ENCODE assay signal across 10 cellular contexts in genomic region chr5:134124289-134125194, GRCh38. TPM values are rescaled to one million over a fixed set of nuclear protein-coding genes. Genes with fewer than 3 reads are reported as not detected.
A peak's percentile ranks its signal among the peaks of the same experiment; 100 is the strongest.
DNase-seq lines count a peak whose midpoint lies in the region; ATAC-seq, FAIRE-seq and TF ChIP-seq lines count a peak whose summit lies in the region.
"Had no signal": no experiment of that assay in that cellular context is flagged by ENCODE, and none has a peak within 500 bp of the region (broad histone marks: within the 10 kb centered on the region; RNA-seq: fewer than 3 reads in every experiment).

No MANE protein-coding gene starts in this region.

- peak overlapping the region; percentile 52 for H3K4me3 ChIP-seq in CD8-positive, alpha-beta T cell (ENCODE audit: low read depth, low read length)
- H3K4me3 ChIP-seq in GM12878, result no peak overlapping the region
- no peak overlapping the region for H3K4me3 ChIP-seq in prostate gland
- no peak overlapping the region for H3K4me3 ChIP-seq in kidney (ENCODE audit: low read length in 2 of 2)

- intact Hi-C loops in CD8-positive, alpha-beta T cell (cut with DNase I, micrococcal nuclease), result loop anchor here in 1 of 2 experiments (5.0 kb wide), 1 partner anchor 53 kb away; the partner anchor contains the start of gene SKP1
- intact Hi-C loops in GM12878 (cut with micrococcal nuclease; ENCODE audit: unreplicated experiment), result loop anchor here (5.0 kb wide), 1 partner anchor 418 kb away; no protein-coding TSS in a partner anchor
- intact Hi-C loops in prostate gland (cut with DNase I), result no loop called here
- intact Hi-C loops in kidney (cut with DNase I), result no loop called here

- peaks cover 18% of the 10 kb centered on the region for H3K79me2 ChIP-seq in GM12878 (ENCODE audit: control insufficient read depth, insufficient read depth, low read length)
- H3K79me2 ChIP-seq: parathyroid adenoma had no signal

- TF ChIP-seq EP300 in GM12878 (IDR thresholded peaks at IDR 0.05; ENCODE audit: borderline replicate concordance in 1 of 2, control insufficient read depth in 1 of 2, low read depth in 2 of 2, low read length in 2 of 2), result no peak

- peaks cover 92% of the 10 kb centered on the region for H3K4me1 ChIP-seq in CD8-positive, alpha-beta T cell (ENCODE audit: insufficient read depth, low read length)
- peaks cover 59% of the 10 kb centered on the region for H3K4me1 ChIP-seq in GM12878 (ENCODE audit: control insufficient read depth, insufficient read depth, low read length)
- peaks cover 11% of the 10 kb centered on the region for H3K4me1 ChIP-seq in prostate gland (replicated peaks)
- H3K4me1 ChIP-seq in kidney (ENCODE audit: control insufficient read depth in 1 of 2, insufficient read depth in 1 of 2, low read depth in 1 of 2, low read length in 2 of 2), result peaks cover 4 to 8% of the 10 kb centered on the region in 2 donors

- POLR2A ChIA-PET in CD8-positive, alpha-beta T cell (lab: Charles Lee), result interaction anchor here (0.9 to 22.5 kb wide), 4 partner anchors 52 to 399 kb away, joined by 3 to 249 read pairs (median 4); partner anchors contain the start of gene SKP1
- POLR2A ChIA-PET in GM12878 (lab: Charles Lee), result interaction anchor here (0.6 to 19.5 kb wide), 7 partner anchors 8 to 1002 kb away, joined by 3 to 291 read pairs (median 4); partner anchors contain the start of gene TCF7
- POLR2A ChIA-PET in naive thymus-derived CD8-positive, alpha-beta T cell (lab: Charles Lee), result interaction anchor here (0.5 to 3.3 kb wide), 4 partner anchors 52 to 759 kb away, joined by 3 to 12 read pairs (median 6); partner anchors contain the start of genes C5orf24, JADE2 and SKP1

- RAD21 ChIA-PET in GM12878 (lab: Charles Lee; ENCODE audit: unreplicated experiment), result interaction anchor here (0.6 to 8.7 kb wide), 13 partner anchors 11 to 259 kb away, joined by 3 to 128 read pairs (median 4); partner anchors contain the start of gene TCF7

- H2AFZ ChIP-seq in GM12878 (ENCODE audit: control insufficient read depth, low read depth, low read length), result no peak overlapping the region
- H2AFZ ChIP-seq: parathyroid adenoma had no signal

- H3K9me3 ChIP-seq in CD8-positive, alpha-beta T cell (ENCODE audit: low read length), result no peaks in the 10 kb centered on the region
- no peaks in the 10 kb centered on the region for H3K9me3 ChIP-seq in GM12878 (replicated peaks; ENCODE audit: control insufficient read depth, insufficient read depth, low read length)
- H3K9me3 ChIP-seq in prostate gland, result no peaks in the 10 kb centered on the region
- no peaks in the 10 kb centered on the region for H3K9me3 ChIP-seq in kidney (ENCODE audit: control insufficient read depth in 1 of 2, low read length in 2 of 2)

- TF ChIP-seq CTCF in CD8-positive, alpha-beta T cell (IDR thresholded peaks at IDR 0.05), result no peak
- TF ChIP-seq CTCF in GM12878 (IDR thresholded peaks at IDR 0.05 in 2 of 3, conservative IDR thresholded peaks at IDR 0.05 in 1 of 3; ENCODE audit: control insufficient read depth in 2 of 3, extremely low read depth in 1 of 3, insufficient read depth in 1 of 3, low read depth in 3 of 3, low read length in 3 of 3), result no peak
- TF ChIP-seq CTCF in prostate gland (IDR thresholded peaks at IDR 0.05), result no peak
- TF ChIP-seq CTCF in kidney (IDR thresholded peaks at IDR 0.05; ENCODE audit: borderline replicate concordance, extremely low read depth, insufficient read depth), result no peak

- H3K4me3 Mint-ChIP-seq in CD8-positive, alpha-beta T cell, result peak overlapping the region; percentile 95
- H3K4me3 Mint-ChIP-seq in IgD-negative memory B cell, result peak overlapping the region; percentile 8 to 81 (median 78)
- H3K4me3 Mint-ChIP-seq in naive thymus-derived CD8-positive, alpha-beta T cell, result peak overlapping the region; percentile 93 to 100 (median 98)

- no TSS peak for BruUV-seq in GM12878 (replicated peaks; lab: Mats Ljungman, UMichigan)

- TF ChIP-seq POLR2A in GM12878 (IDR thresholded peaks at IDR 0.05; ENCODE audit: low read depth, low read length) (no peak), prostate gland (IDR thresholded peaks at IDR 0.05) (no peak)

- peak; percentile 28 for ATAC-seq in CD8-positive, alpha-beta T cell
- ATAC-seq in GM12878 (no peak), HG03135 (IDR thresholded peaks at IDR 0.05; ENCODE audit: unreplicated experiment) (no peak)
- ATAC-seq in naive thymus-derived CD8-positive, alpha-beta T cell, result peak; percentile 26 to 42

- no peak for TF ChIP-seq RAD21 in GM12878 (IDR thresholded peaks at IDR 0.05; ENCODE audit: insufficient read depth, low read depth, low read length)

- H3K9ac ChIP-seq in GM12878 (ENCODE audit: control insufficient read depth, insufficient read depth, low read length), result no peak overlapping the region
- H3K9ac ChIP-seq in kidney (ENCODE audit: low read length in 2 of 2), result no peak overlapping the region
- H3K9ac ChIP-seq: parathyroid adenoma had no signal

- FAIRE-seq in GM12878 (lab: Jason Lieb, UNC) (no peak), kidney (lab: Jason Lieb, UNC) (no peak)
- FAIRE-seq: urothelium cell line had no signal

- no peaks in the 10 kb centered on the region for H4K20me1 ChIP-seq in GM12878 (ENCODE audit: control insufficient read depth, insufficient read depth)

- peaks cover 95% of the 10 kb centered on the region for H3K4me1 Mint-ChIP-seq in CD8-positive, alpha-beta T cell (ENCODE audit: low read depth)
- H3K4me1 Mint-ChIP-seq in IgD-negative memory B cell, result peaks cover 29 to 63% (median 43%) of the 10 kb centered on the region in 3 donors
- H3K4me1 Mint-ChIP-seq in naive thymus-derived CD8-positive, alpha-beta T cell, result peaks cover 51 to 100% (median 91%) of the 10 kb centered on the region in 4 donors

- no peaks in the 10 kb centered on the region for H3K9me3 Mint-ChIP-seq in CD8-positive, alpha-beta T cell
- no peaks in the 10 kb centered on the region for H3K9me3 Mint-ChIP-seq in IgD-negative memory B cell
- H3K9me3 Mint-ChIP-seq in naive thymus-derived CD8-positive, alpha-beta T cell, result no peaks in the 10 kb centered on the region

- in situ Hi-C loops in GM12878 (cut with MboI), result no loop called here

- H3K36me3 Mint-ChIP-seq in CD8-positive, alpha-beta T cell, result peaks cover 93% of the 10 kb centered on the region
- H3K36me3 Mint-ChIP-seq in IgD-negative memory B cell, result peaks cover 4% of the 10 kb centered on the region
- H3K36me3 Mint-ChIP-seq in naive thymus-derived CD8-positive, alpha-beta T cell, result peaks cover 8 to 92% (median 65%) of the 10 kb centered on the region in 3 donors

- peak overlapping the region; percentile 28 for H3K4me2 ChIP-seq in GM12878 (ENCODE audit: control insufficient read depth, insufficient read depth)

- WGBS in GM12878 (ENCODE audit: insufficient coverage, insufficient replicate concordance, low lambda C conversion rate, missing lambda C conversion rate), result 67% methylated on average over 10 of the region's 10 CpGs
- 77% methylated on average over 10 of the region's 10 CpGs for WGBS in prostate gland

- DNase-seq in CD8-positive, alpha-beta T cell, result peak in 3 of 7 experiments; percentile 67 to 83 (median 71)
- DNase-seq in GM12878 (ENCODE audit: low read depth, low spot score) (no peak), prostate gland (ENCODE audit: low spot score) (no peak), kidney (no peak), NCI-H510A (lab: John Stamatoyannopoulos, UW) (no peak)
- peak in 8 of 10 donors; percentile 53 to 82 (median 63) for DNase-seq in naive thymus-derived CD8-positive, alpha-beta T cell

- SMC1A ChIA-PET in GM12878 (lab: Charles Lee; ENCODE audit: uncharacterized antibody, unreplicated experiment), result interaction anchor here (1.0 to 7.6 kb wide), 5 partner anchors 9 to 84 kb away, joined by 3 to 76 read pairs (median 12); no protein-coding TSS in a partner anchor

- H3K27ac Mint-ChIP-seq in CD8-positive, alpha-beta T cell, result peak overlapping the region; percentile 96
- H3K27ac Mint-ChIP-seq in IgD-negative memory B cell, result peak overlapping the region; percentile 97 to 99 (median 98)
- peak overlapping the region; percentile 91 to 99 (median 97) for H3K27ac Mint-ChIP-seq in naive thymus-derived CD8-positive, alpha-beta T cell

- CTCF ChIA-PET in CD8-positive, alpha-beta T cell (lab: Charles Lee), result interaction anchor here (1.0 to 14.1 kb wide), 4 partner anchors 70 to 98 kb away, joined by 3 to 162 read pairs (median 4); no protein-coding TSS in a partner anchor
- CTCF ChIA-PET in GM12878 (lab: Yijun Ruan, JAX), result interaction anchor here (0.5 to 12.1 kb wide), 10 partner anchors 8 to 465 kb away, joined by 3 to 184 read pairs (median 6); no protein-coding TSS in a partner anchor

- H3K27me3 Mint-ChIP-seq in CD8-positive, alpha-beta T cell (ENCODE audit: low read depth), result no peaks in the 10 kb centered on the region
- no peaks in the 10 kb centered on the region for H3K27me3 Mint-ChIP-seq in IgD-negative memory B cell
- no peaks in the 10 kb centered on the region for H3K27me3 Mint-ChIP-seq in naive thymus-derived CD8-positive, alpha-beta T cell

- no peaks in the 10 kb centered on the region for H3K27me3 ChIP-seq in CD8-positive, alpha-beta T cell (ENCODE audit: insufficient read depth, low read length)
- H3K27me3 ChIP-seq in GM12878 (replicated peaks in 1 of 2; ENCODE audit: control insufficient read depth in 2 of 2, insufficient read depth in 2 of 2, low read length in 1 of 2) (no peaks in the 10 kb centered on the region), prostate gland (replicated peaks; ENCODE audit: insufficient read depth) (no peaks in the 10 kb centered on the region)

- peak overlapping the region; percentile 64 for H3K27ac ChIP-seq in CD8-positive, alpha-beta T cell (ENCODE audit: low read depth, low read length)
- H3K27ac ChIP-seq in GM12878 (ENCODE audit: control insufficient read depth, insufficient read depth) (peak overlapping the region; percentile 47), prostate gland (no peak overlapping the region), kidney (ENCODE audit: low read depth in 2 of 2, low read length in 2 of 2) (no peak overlapping the region)
- H3K27ac ChIP-seq: parathyroid adenoma had no signal

- peaks cover 64% of the 10 kb centered on the region for H3K36me3 ChIP-seq in CD8-positive, alpha-beta T cell (ENCODE audit: insufficient read depth, low read length)
- H3K36me3 ChIP-seq in GM12878 (ENCODE audit: control insufficient read depth in 2 of 2, insufficient read depth in 2 of 2, low read length in 1 of 2), result peaks cover 0 to 9% of the 10 kb centered on the region in 2 experiments; a peak in 2 of 4 replicates
- no peaks in the 10 kb centered on the region for H3K36me3 ChIP-seq in prostate gland
- H3K36me3 ChIP-seq in kidney (ENCODE audit: control insufficient read depth in 1 of 2, insufficient read depth in 2 of 2, low read length in 2 of 2), result no peaks in the 10 kb centered on the region

RNA-seq across cellular contexts. Expression of gene TCF7, which starts 10.1 kb away (rescaled TPM):
- 100 to 1,000 TPM; 517 to 538 TPM for total RNA-seq in CD8-positive, alpha-beta T cell
- polyA plus RNA-seq in IgD-negative memory B cell (41.7 TPM), GM12878 (2011; rRNA removed) (20.5 and 34.6 TPM in 2 replicates), GM12878 (2014; fragmentation: Illumina TruSeq; extraction: Trizol) (44.1 and 59.3 TPM in 2 replicates), GM12878 (2014; fragmentation: Nextera tagmentation; extraction: Ambion mirVana) (10 to 100 TPM in 1 of 2 experiments, 1 to 10 TPM in 1; 10.0 to 13.2 TPM), GM12878 (2014; rRNA removed) (29.0 and 37.6 TPM in 2 replicates), GM12878 (2016; fragmentation: Nextera tagmentation; extraction: Ambion mirVana) (10 to 100 TPM; 22.7 to 23.2 TPM), kidney (ENCODE audit: insufficient read depth, low read depth, low replicate concordance) (1.2 TPM)
- total RNA-seq in GM12878 (2013; cell fraction: nucleolus; rRNA removed), result 344 and 364 TPM in 2 replicates
- total RNA-seq in GM12878 (2014; rRNA removed) (19.6 and 21.6 TPM in 2 replicates), GM12878 (2014; rRNA removed; fragmentation: Illumina TruSeq; extraction: Trizol) (23.3 and 24.0 TPM in 2 replicates), GM12878 (2021) (60.2 and 63.5 TPM in 2 replicates), prostate gland (1 to 10 TPM; 8.1 to 9.8 TPM), kidney (15.6 TPM)
- polyA plus RNA-seq in GM12878 (2011; ENCODE audit: low read depth), result 26.0 TPM
- polyA plus RNA-seq in GM12878 (2011; cell fraction: cytosol; rRNA removed), result 27.6 and 32.9 TPM in 2 replicates
- polyA plus RNA-seq in GM12878 (2011; cell fraction: nucleus; rRNA removed), result 62.1 and 64.0 TPM in 2 replicates
- 52.2 and 55.4 TPM in 2 replicates for polyA plus RNA-seq in GM12878 (2012)
- 52.8 and 74.5 TPM in 2 replicates for polyA minus RNA-seq in GM12878 (2011; rRNA and poly(A)+ RNA removed)
- polyA minus RNA-seq in GM12878 (2011; cell fraction: cytosol; rRNA and poly(A)+ RNA removed), result 25.0 and 25.4 TPM in 2 replicates
- polyA minus RNA-seq in GM12878 (2011; cell fraction: nucleus; rRNA and poly(A)+ RNA removed), result 60.7 and 103 TPM in 2 replicates
- 100 to 1,000 TPM; 910 to 911 TPM for total RNA-seq in naive thymus-derived CD8-positive, alpha-beta T cell
- polyA plus RNA-seq in naive thymus-derived CD8-positive, alpha-beta T cell, result 100 to 1,000 TPM; 207 to 600 (median 328) TPM

RNA-seq across cellular contexts. Expression of gene SKP1, which starts 52.2 kb away (rescaled TPM):
- 100 to 1,000 TPM; 290 to 301 TPM for total RNA-seq in CD8-positive, alpha-beta T cell
- polyA plus RNA-seq in IgD-negative memory B cell, result 875 TPM
- total RNA-seq in GM12878 (2013; cell fraction: nucleolus; rRNA removed), result 141 and 142 TPM in 2 replicates
- 100 and 114 TPM in 2 replicates for total RNA-seq in GM12878 (2014; rRNA removed)
- total RNA-seq in GM12878 (2014; rRNA removed; fragmentation: Illumina TruSeq; extraction: Trizol), result 404 and 421 TPM in 2 replicates
- total RNA-seq in GM12878 (2021), result 202 and 204 TPM in 2 replicates
- 197 TPM for polyA plus RNA-seq in GM12878 (2011; ENCODE audit: low read depth)
- 351 and 383 TPM in 2 replicates for polyA plus RNA-seq in GM12878 (2011; rRNA removed)
- polyA plus RNA-seq in GM12878 (2011; cell fraction: cytosol; rRNA removed), result 151 TPM in 2 replicates
- 163 and 175 TPM in 2 replicates for polyA plus RNA-seq in GM12878 (2011; cell fraction: nucleus; rRNA removed)
- 274 and 324 TPM in 2 replicates for polyA plus RNA-seq in GM12878 (2012)
- polyA plus RNA-seq in GM12878 (2014; fragmentation: Illumina TruSeq; extraction: Trizol), result 617 and 795 TPM in 2 replicates
- 1,000 to 10,000 TPM; 1,587 to 1,686 TPM for polyA plus RNA-seq in GM12878 (2014; fragmentation: Nextera tagmentation; extraction: Ambion mirVana)
- polyA plus RNA-seq in GM12878 (2014; rRNA removed), result 305 and 398 TPM in 2 replicates
- 100 to 1,000 TPM; 868 to 919 TPM for polyA plus RNA-seq in GM12878 (2016; fragmentation: Nextera tagmentation; extraction: Ambion mirVana)
- 121 and 212 TPM in 2 replicates for polyA minus RNA-seq in GM12878 (2011; rRNA and poly(A)+ RNA removed)
- 60.8 and 63.6 TPM in 2 replicates for polyA minus RNA-seq in GM12878 (2011; cell fraction: cytosol; rRNA and poly(A)+ RNA removed)
- polyA minus RNA-seq in GM12878 (2011; cell fraction: nucleus; rRNA and poly(A)+ RNA removed), result 32.6 and 47.6 TPM in 2 replicates
- total RNA-seq in naive thymus-derived CD8-positive, alpha-beta T cell, result 100 to 1,000 TPM; 250 to 262 TPM
- 1,000 to 10,000 TPM; 1,138 to 1,312 (median 1,209) TPM for polyA plus RNA-seq in naive thymus-derived CD8-positive, alpha-beta T cell
- 100 to 1,000 TPM; 343 to 391 TPM for total RNA-seq in prostate gland
- 380 TPM for total RNA-seq in kidney
- polyA plus RNA-seq in kidney (ENCODE audit: insufficient read depth, low read depth, low replicate concordance), result 848 TPM

Comparison
In these comparisons a context has a peak if more than half of its experiments do, and no peak if none do; other contexts are left out.
1. ATAC-seq: peak in CD8-positive, alpha-beta T cell (single experiment) and naive thymus-derived CD8-positive, alpha-beta T cell (2 of 2); none in GM12878 (single experiment) and HG03135 (single experiment).
2. DNase-seq: peak in naive thymus-derived CD8-positive, alpha-beta T cell (8 of 10); none in GM12878 (single experiment), prostate gland (single experiment), kidney (single experiment) and NCI-H510A (single experiment).
3. H3K27ac ChIP-seq: peak in CD8-positive, alpha-beta T cell (single experiment) and GM12878 (single experiment); none in prostate gland (0 of 2) and kidney (0 of 2).
4. Peak in every context shown above with its lines, with median percentiles within 50 percentile points of each other: H3K27ac Mint-ChIP-seq and H3K4me3 Mint-ChIP-seq.